In genomic region chr13:44853641-44854040, GRCh38 we compare ENCODE assay signal across 10 cellular contexts.
DNase-seq lines count a peak whose midpoint lies in the region; ATAC-seq, FAIRE-seq and TF ChIP-seq lines count a peak whose summit lies in the region.
"Had no signal": no experiment of that assay in that cellular context is flagged by ENCODE, and none has a peak within 500 bp of the region (broad histone marks: within the 10 kb centered on the region; RNA-seq: fewer than 3 reads in every experiment).

No MANE protein-coding gene starts in this region.

- TF ChIP-seq POLR2A in body of pancreas (IDR thresholded peaks at IDR 0.05) = no peak

- no peak for TF ChIP-seq CTCF in body of pancreas (IDR thresholded peaks at IDR 0.05)

- DNase-seq in HT-29 (ENCODE audit: low spot score) (peak; percentile 93), body of pancreas (peak; percentile 80 to 94 (median 90)), small intestine (peak; percentile 86), NCI-H226 (no peak), mesenteric fat pad (ENCODE audit: low spot score) (no peak)
- DNase-seq in stimulated activated CD4-positive, alpha-beta T cell treated with anti-CD3 and anti-CD28 coated beads, Interleukin-4, amount 100 ng/mL, for 24 hours = no peak
- DNase-seq: DMS 273 treated with DMSO at 0.1 percent for 48 hours, T-helper 2 cell had no signal

- no peak overlapping the region for H3K4me3 ChIP-seq in body of pancreas
- H3K4me3 ChIP-seq in small intestine (ENCODE audit: low read depth in 1 of 2, low read length in 2 of 2) = no peak overlapping the region

- H3K9me3 ChIP-seq in body of pancreas = no peaks in the 10 kb centered on the region
- no peaks in the 10 kb centered on the region for H3K9me3 ChIP-seq in small intestine (ENCODE audit: control insufficient read depth, low read depth)

- 2 to 14% methylated on average over 3 of the region's 3 CpGs for WGBS in body of pancreas, 2 donors
- 13 to 38% (median 27%) methylated on average over 3 of the region's 3 CpGs for WGBS in small intestine, 3 donors

- H3K27ac ChIP-seq in body of pancreas (peak overlapping the region; percentile 90 to 98 (median 94)), small intestine (ENCODE audit: low read depth in 1 of 2, low read length in 1 of 2) (peak overlapping the region in 1 of 2 donors; percentile 86)

- H3K4me1 ChIP-seq in body of pancreas = peaks cover 91% of the 10 kb centered on the region
- peaks cover 0 to 3% of the 10 kb centered on the region in 2 donors for H3K4me1 ChIP-seq in small intestine (ENCODE audit: control insufficient read depth in 2 of 2, insufficient read depth in 1 of 2, low read depth in 1 of 2, low read length in 1 of 2)

- intact Hi-C loops in body of pancreas (cut with DNase I) = no loop called here

- H3K27me3 ChIP-seq in body of pancreas = no peaks in the 10 kb centered on the region
- H3K27me3 ChIP-seq in small intestine (ENCODE audit: control insufficient read depth in 2 of 2, insufficient read depth in 2 of 2, low read length in 2 of 2) = no peaks in the 10 kb centered on the region

- H3K36me3 ChIP-seq in body of pancreas (replicated peaks in 1 of 2; ENCODE audit: insufficient read depth in 1 of 2, low read depth in 2 of 2) (no peaks in the 10 kb centered on the region), small intestine (ENCODE audit: control insufficient read depth in 2 of 2, insufficient read depth in 2 of 2, low read length in 2 of 2) (no peaks in the 10 kb centered on the region)

- peak; percentile 95 for FAIRE-seq in islet of Langerhans (lab: Jason Lieb, UNC)
- no peak for FAIRE-seq in small intestine (lab: Jason Lieb, UNC)

- peak; percentile 78 for ATAC-seq in body of pancreas
- ATAC-seq: stimulated activated memory B cell treated with anti-CD40 and anti-IgM and Interleukin-4, amounts not matched to agents 10 μg/mL and 1 μg/mL and 100 μg/mL, for 72 hours had no signal

Comparison
In these comparisons a context has a peak if more than half of its experiments do, and no peak if none do; other contexts are left out.
1. DNase-seq: peak in HT-29 (single experiment), body of pancreas (4 of 4) and small intestine (single experiment); none in NCI-H226 (single experiment), stimulated activated CD4-positive, alpha-beta T cell treated with anti-CD3 and anti-CD28 coated beads, Interleukin-4, amount 100 ng/mL, for 24 hours (single experiment) and mesenteric fat pad (single experiment).